ENCODE assay signal across 8 cellular contexts in genomic region chr13:21069561-21070004, GRCh38. TPM values are rescaled to one million over a fixed set of nuclear protein-coding genes. Genes with fewer than 3 reads are reported as not detected.
A peak's percentile ranks its signal among the peaks of the same experiment; 100 is the strongest.
DNase-seq lines count a peak whose midpoint lies in the region; ATAC-seq and TF ChIP-seq lines count a peak whose summit lies in the region.

No MANE protein-coding gene starts in this region.

- H2AFZ ChIP-seq in HCT116 (ENCODE audit: low read depth, low read length, poor library complexity, severe bottlenecking), result peak overlapping the region; percentile 43
- H2AFZ ChIP-seq in SK-N-SH (ENCODE audit: low read depth), result no peak overlapping the region; the same call in 1 of the 2 replicates

- H3K4me1 ChIP-seq in HCT116 (ENCODE audit: control insufficient read depth in 1 of 2, insufficient read depth in 2 of 2, low read length in 2 of 2) (peaks cover 3 to 10% of the 10 kb centered on the region in 2 experiments; a peak in 3 of 4 replicates), SK-N-SH (ENCODE audit: control insufficient read depth in 1 of 2, insufficient read depth in 2 of 2, low read depth in 1 of 2, low read length in 1 of 2) (peaks cover 0 to 5% of the 10 kb centered on the region in 2 experiments; a peak in 1 of 4 replicates), skeletal muscle satellite cell (ENCODE audit: control insufficient read depth, insufficient read depth, low read length) (peaks cover 14% of the 10 kb centered on the region)

- TF ChIP-seq CTCF in HCT116 (IDR thresholded peaks at IDR 0.05 in 2 of 3, conservative IDR thresholded peaks at IDR 0.05 in 1 of 3; ENCODE audit: borderline replicate concordance in 1 of 3, insufficient read depth in 1 of 3, low read depth in 2 of 3, low read length in 2 of 3) (no peak), SK-N-SH (IDR thresholded peaks at IDR 0.05) (no peak)

- 2% methylated on average over 6 of the region's 6 CpGs for WGBS in SK-N-SH (ENCODE audit: low lambda C conversion rate)

- BruUV-seq in HCT116 (replicated peaks; lab: Mats Ljungman, UMichigan), result no TSS peak

- peak overlapping the region; percentile 3 for H3K4me2 ChIP-seq in HCT116 (ENCODE audit: low read length)
- H3K4me2 ChIP-seq in SK-N-SH, result peak overlapping the region; percentile 35; the same call in 1 of the 2 replicates
- peak overlapping the region; percentile 64 for H3K4me2 ChIP-seq in skeletal muscle satellite cell (ENCODE audit: low read length)

- POLR2A ChIA-PET in HCT116 (lab: Charles Lee) (interaction anchor here (1.1 kb wide), 1 partner anchor 107 kb away, joined by 3 read pairs; the partner anchor contains the start of genes MRPL57 and SKA3), SK-N-SH (lab: Yijun Ruan, JAX) (no interaction called here)

- H3K9me2 ChIP-seq in HCT116 (ENCODE audit: insufficient read depth), result no peaks in the 10 kb centered on the region
- no peaks in the 10 kb centered on the region for H3K9me2 ChIP-seq in SK-N-SH

- CTCF ChIA-PET in HCT116 (lab: Charles Lee) (no interaction called here), SK-N-SH (lab: Yijun Ruan, JAX) (no interaction called here)

- H3K79me2 ChIP-seq in HCT116 (ENCODE audit: insufficient read depth, low read length), result no peaks in the 10 kb centered on the region
- no peaks in the 10 kb centered on the region for H3K79me2 ChIP-seq in SK-N-SH (ENCODE audit: insufficient read depth)

- TF ChIP-seq RAD21 in HCT116 (IDR thresholded peaks at IDR 0.05; ENCODE audit: low read depth) (no peak), SK-N-SH (IDR thresholded peaks at IDR 0.05; ENCODE audit: low read length) (no peak)

- H3K27me3 ChIP-seq in HCT116 (ENCODE audit: insufficient read depth, low read length) (no peaks in the 10 kb centered on the region), SK-N-SH (ENCODE audit: insufficient read depth) (no peaks in the 10 kb centered on the region), skeletal muscle satellite cell (ENCODE audit: control insufficient read depth, insufficient read depth, low read length) (no peaks in the 10 kb centered on the region)

- H3K9ac ChIP-seq in HCT116 (ENCODE audit: low read length) (no peak overlapping the region), SK-N-SH (peak overlapping the region; percentile 35; the same call in 1 of the 2 replicates), skeletal muscle satellite cell (ENCODE audit: low read depth, low read length) (peak overlapping the region; percentile 66)

- H3K4me3 ChIP-seq in HCT116 (replicated peaks in 1 of 2; ENCODE audit: low read depth in 1 of 2, low read length in 2 of 2) (no peak overlapping the region), SK-N-SH (ENCODE audit: low read depth in 2 of 2, low read length in 1 of 2) (no peak overlapping the region), skeletal muscle satellite cell (ENCODE audit: low read length) (no peak overlapping the region)

- no peak overlapping the region for H3K27ac ChIP-seq in HCT116 (ENCODE audit: low read depth, low read length)
- peak overlapping the region in 1 of 2 experiments; percentile 83; a peak in 3 of 4 replicates for H3K27ac ChIP-seq in SK-N-SH (ENCODE audit: low read depth in 2 of 2, low read length in 1 of 2)

- RAD21 ChIA-PET in HCT116 (lab: Charles Lee; ENCODE audit: low non-redundant PET in 1 of 2, low total read pairs in 2 of 2, uncharacterized antibody in 2 of 2, unreplicated experiment in 2 of 2), result no interaction called here

- H3K36me3 ChIP-seq in HCT116 (ENCODE audit: control insufficient read depth in 1 of 2, insufficient read depth in 2 of 2, low read length in 2 of 2) (no peaks in the 10 kb centered on the region), SK-N-SH (replicated peaks in 1 of 2; ENCODE audit: control insufficient read depth in 1 of 2, insufficient read depth in 2 of 2, low read length in 1 of 2) (no peaks in the 10 kb centered on the region), skeletal muscle satellite cell (ENCODE audit: insufficient read depth, low read length) (no peaks in the 10 kb centered on the region)

- H4K20me1 ChIP-seq in HCT116 (ENCODE audit: insufficient read depth), result no peaks in the 10 kb centered on the region
- H4K20me1 ChIP-seq in SK-N-SH (ENCODE audit: insufficient read depth), result no peaks in the 10 kb centered on the region

- no peak for TF ChIP-seq POLR2A in HCT116 (IDR thresholded peaks at IDR 0.05; ENCODE audit: borderline replicate concordance, extremely low read depth, insufficient read depth, insufficient read length)

- intact Hi-C loops in HCT116 (cut with micrococcal nuclease), result no loop called here

- peak; percentile 34 to 95; a peak in 3 of 4 replicates for TF ChIP-seq EP300 in SK-N-SH (IDR thresholded peaks at IDR 0.05; ENCODE audit: borderline replicate concordance in 1 of 2, low read depth in 1 of 2, low read length in 1 of 2)

- H3F3A ChIP-seq in SK-N-SH (replicated peaks; ENCODE audit: insufficient read depth), result peaks cover 40% of the 10 kb centered on the region

- H3K9me3 ChIP-seq in HCT116 (ENCODE audit: control insufficient read depth in 1 of 2, insufficient read depth in 1 of 2, low read depth in 1 of 2, low read length in 2 of 2) (no peaks in the 10 kb centered on the region), SK-N-SH (no peaks in the 10 kb centered on the region), skeletal muscle satellite cell (replicated peaks; ENCODE audit: low read length) (no peaks in the 10 kb centered on the region)

- DNase-seq in HCT116 (ENCODE audit: low read depth, low spot score), result no peak
- no peak for DNase-seq in SK-N-SH
- DNase-seq in glomerular visceral epithelial cell (ENCODE audit: extremely low spot score), result peak; percentile 81
- no peak for DNase-seq in NCI-H146 (lab: John Stamatoyannopoulos, UW)

- no peak for ATAC-seq in HCT116
- no peak for ATAC-seq in GM21423 (IDR thresholded peaks at IDR 0.05; ENCODE audit: unreplicated experiment)
- no peak for ATAC-seq in GM19395 (IDR thresholded peaks at IDR 0.05; ENCODE audit: unreplicated experiment)
- ATAC-seq in GM21515 (IDR thresholded peaks at IDR 0.05; ENCODE audit: unreplicated experiment), result no peak

TF ChIP-seq in HCT116, 20 proteins besides CTCF, POLR2A, EP300 and RAD21:
- TF ChIP-seq FOSL1 (IDR thresholded peaks at IDR 0.05; ENCODE audit: low read depth), result peak; percentile 27; the same call in 1 of the 2 replicates
- no peak for TF ChIP-seq EZH2phosphoT487 (IDR thresholded peaks at IDR 0.05; ENCODE audit: borderline replicate concordance)
- no peak for TF ChIP-seq SP1 (IDR thresholded peaks at IDR 0.05; ENCODE audit: low read depth)
- TF ChIP-seq JUND (IDR thresholded peaks at IDR 0.05), result 0 out of 2 replicates have a peak, but pooled peaks have one; percentile 13
- TF ChIP-seq CEBPB (IDR thresholded peaks at IDR 0.05; ENCODE audit: low read depth), result peak; percentile 98

TF ChIP-seq in SK-N-SH, 30 proteins besides CTCF, POLR2A, EP300 and RAD21 (continues in another document):
- TF ChIP-seq GATA2 (CRISPR knock-in tag; IDR thresholded peaks at IDR 0.05) (no peak), JUND (IDR thresholded peaks at IDR 0.05) (peak; percentile 91), TEAD4 (IDR thresholded peaks at IDR 0.05; ENCODE audit: borderline replicate concordance, insufficient read depth) (peak; percentile 94), USF2 (IDR thresholded peaks at IDR 0.05; ENCODE audit: borderline replicate concordance, low read depth, low read length) (no peak), NFIC (IDR thresholded peaks at IDR 0.05; ENCODE audit: borderline replicate concordance) (peak; percentile 83), RXRA (IDR thresholded peaks at IDR 0.05; ENCODE audit: borderline replicate concordance, low read depth) (peak; percentile 72; the same call in 1 of the 2 replicates), USF1 (IDR thresholded peaks at IDR 0.05; ENCODE audit: borderline replicate concordance, low read depth) (0 out of 2 replicates have a peak, but pooled peaks have one; percentile 39), EZH2phosphoT487 (IDR thresholded peaks at IDR 0.05; ENCODE audit: borderline replicate concordance, low read depth) (no peak), IRF3 (IDR thresholded peaks at IDR 0.05; ENCODE audit: low read depth, low read length) (no peak), SMC3 (IDR thresholded peaks at IDR 0.05; ENCODE audit: low read depth, low read length) (no peak), RFX5 (IDR thresholded peaks at IDR 0.05; ENCODE audit: low read length) (no peak), TAF1 (IDR thresholded peaks at IDR 0.05; ENCODE audit: borderline replicate concordance, low read depth, low read length) (no peak), SIN3A (IDR thresholded peaks at IDR 0.05; ENCODE audit: borderline replicate concordance, low read depth, low read length) (no peak), MEF2A (IDR thresholded peaks at IDR 0.05; ENCODE audit: borderline replicate concordance, low read depth) (peak; percentile 69), MXI1 (IDR thresholded peaks at IDR 0.05; ENCODE audit: low read depth, low read length) (no peak), FOSL2 (IDR thresholded peaks at IDR 0.05; ENCODE audit: borderline replicate concordance, low read depth) (peak; percentile 88)

RNA-seq across cellular contexts. Expression of gene LATS2, which starts 8.2 kb away (rescaled TPM):
- 18.8 TPM for total RNA-seq in HCT116 (2021; ENCODE audit: unreplicated experiment)
- 6.2 and 8.7 TPM in 2 replicates for polyA plus RNA-seq in HCT116 (2012)
- polyA plus RNA-seq in SK-N-SH (2012; rRNA removed), result 19.6 and 19.7 TPM in 2 replicates
- polyA plus RNA-seq in SK-N-SH (2012; cell fraction: cytosol; rRNA removed), result 23.5 and 24.6 TPM in 2 replicates
- 39.0 and 45.8 TPM in 2 replicates for polyA plus RNA-seq in SK-N-SH (2012; cell fraction: nucleus; rRNA removed)
- total RNA-seq in skeletal muscle satellite cell (2012; rRNA removed), result 9.4 and 11.1 TPM in 2 replicates

Comparison
In these comparisons a context has a peak if more than half of its experiments do, and no peak if none do; other contexts are left out.
1. H3K4me2 ChIP-seq: peak in every context shown above with its lines; median percentile 64 in skeletal muscle satellite cell; 35 in SK-N-SH; 3 in HCT116.
2. Of the 11 proteins assayed by ChIP-seq in both SK-N-SH and HCT116: peak only in SK-N-SH: POLR2AphosphoS5; only in HCT116: none; in both: JUND; in neither: 9.